In genomic region chr1:145985502-145986439, GRCh38 we compare ENCODE assay signal across 8 cellular contexts. TPM values are rescaled to one million over a fixed set of nuclear protein-coding genes. Genes with fewer than 3 reads are reported as not detected.
DNase-seq lines count a peak whose midpoint lies in the region; ATAC-seq, FAIRE-seq and TF ChIP-seq lines count a peak whose summit lies in the region.

No MANE protein-coding gene starts in this region.

- H3K79me1 ChIP-seq in H9 (ENCODE audit: insufficient read depth, low read depth, low read length, poor library complexity, severe bottlenecking), result no peaks in the 10 kb centered on the region

- no peak overlapping the region; a peak in 1 of 5 replicates for H3K4me3 Mint-ChIP-seq in H9

- no peak overlapping the region for H3K9ac ChIP-seq in H9 (ENCODE audit: extremely low read depth, insufficient read length, low read length)
- H3K9ac ChIP-seq in GM12878 (ENCODE audit: control insufficient read depth, insufficient read depth, low read length), result no peak overlapping the region

- no peaks in the 10 kb centered on the region for H3K9me3 Mint-ChIP-seq in H9

- H3K4me3 ChIP-seq in GM12878 (no peak overlapping the region), testis (no peak overlapping the region)

- H2AFZ ChIP-seq in H9 (ENCODE audit: low read length), result no peak overlapping the region
- H2AFZ ChIP-seq in GM12878 (ENCODE audit: control insufficient read depth, low read depth, low read length), result no peak overlapping the region

- no peak overlapping the region for H3K4ac ChIP-seq in H9 (ENCODE audit: low read depth, low read length)

- H3K18ac ChIP-seq in H9 (ENCODE audit: insufficient read length, low read depth, low read length), result peak overlapping the region; percentile 33

- intact Hi-C loops in GM12878 (cut with micrococcal nuclease; ENCODE audit: unreplicated experiment), result no loop called here
- intact Hi-C loops in testis (cut with DNase I; ENCODE audit: low total_unique reads), result no loop called here

- TF ChIP-seq CTCF in H9 (conservative IDR thresholded peaks at IDR 0.05) (no peak), GM12878 (IDR thresholded peaks at IDR 0.05 in 2 of 3, conservative IDR thresholded peaks at IDR 0.05 in 1 of 3; ENCODE audit: control insufficient read depth in 2 of 3, extremely low read depth in 1 of 3, insufficient read depth in 1 of 3, low read depth in 3 of 3, low read length in 3 of 3) (no peak), testis (IDR thresholded peaks at IDR 0.05) (no peak)

- CTCF ChIA-PET in GM12878 (lab: Yijun Ruan, JAX), result interaction anchor here (1.1 to 1.4 kb wide), 3 partner anchors 21 to 79 kb away, joined by 3 to 4 read pairs (median 3); no protein-coding TSS in a partner anchor

- H3T11ph ChIP-seq in H9 (ENCODE audit: low read length), result no peak overlapping the region

- H4K5ac ChIP-seq in H9 (ENCODE audit: insufficient read length, low read depth, low read length), result no peak overlapping the region

- H3K27ac ChIP-seq in H9 (ENCODE audit: insufficient read length, low read depth, low read length), result no peak overlapping the region
- peak overlapping the region; percentile 14; the same call in 1 of the 2 replicates for H3K27ac ChIP-seq in GM12878 (ENCODE audit: control insufficient read depth, insufficient read depth)
- H3K27ac ChIP-seq in layer of hippocampus (ENCODE audit: low read depth, low read length), result peak overlapping the region; percentile 66
- peak overlapping the region; percentile 29 to 74 for H3K27ac ChIP-seq in testis

- TF ChIP-seq RAD21 in GM12878 (IDR thresholded peaks at IDR 0.05; ENCODE audit: insufficient read depth, low read depth, low read length), result no peak

- peaks cover 23 to 28% of the 10 kb centered on the region in 2 experiments for H3K4me1 Mint-ChIP-seq in H9

- SMC1A ChIA-PET in GM12878 (lab: Charles Lee; ENCODE audit: uncharacterized antibody, unreplicated experiment), result interaction anchor here (0.8 to 10.9 kb wide), 3 partner anchors 8 to 21 kb away, joined by 3 to 244 read pairs (median 5); partner anchors contain the start of gene TXNIP

- no peak overlapping the region for H2BK120ac ChIP-seq in H9 (ENCODE audit: low read depth, low read length, poor library complexity, severe bottlenecking)

- WGBS in H9 (ENCODE audit: extremely low coverage, insufficient read length, low lambda C conversion rate), result no CpG with 5 or more reads among the region's 15 CpGs
- WGBS in GM12878 (ENCODE audit: insufficient coverage, insufficient replicate concordance, low lambda C conversion rate, missing lambda C conversion rate), result 76% methylated on average over 15 of the region's 15 CpGs
- 67 to 72% methylated on average over 12 to 15 of the region's 15 CpGs for WGBS in testis, 2 donors

- H3K27me3 ChIP-seq in H9 (ENCODE audit: insufficient read depth, low read length), result no peaks in the 10 kb centered on the region
- H3K27me3 ChIP-seq in GM12878 (replicated peaks in 1 of 2; ENCODE audit: control insufficient read depth in 2 of 2, insufficient read depth in 2 of 2, low read length in 1 of 2), result no peaks in the 10 kb centered on the region
- H3K27me3 ChIP-seq in layer of hippocampus (ENCODE audit: control insufficient read depth, insufficient read depth, low read length), result no peaks in the 10 kb centered on the region
- H3K27me3 ChIP-seq in testis, result no peaks in the 10 kb centered on the region

- no peaks in the 10 kb centered on the region for H3K23me2 ChIP-seq in H9 (ENCODE audit: insufficient read length, low read depth, low read length, poor library complexity, severe bottlenecking)

- no peak overlapping the region for H4K8ac ChIP-seq in H9 (replicated peaks; ENCODE audit: insufficient read length, low read depth, low read length)

- BruUV-seq in GM12878 (replicated peaks; lab: Mats Ljungman, UMichigan), result no TSS peak

- in situ Hi-C loops in GM12878 (cut with MboI), result no loop called here

- H3K36me3 ChIP-seq in GM12878 (ENCODE audit: control insufficient read depth in 2 of 2, insufficient read depth in 2 of 2, low read length in 1 of 2) (no peaks in the 10 kb centered on the region), testis (ENCODE audit: low read depth, missing control alignments) (no peaks in the 10 kb centered on the region)

- no peak overlapping the region for H3K56ac ChIP-seq in H9 (ENCODE audit: insufficient read length, low read depth, low read length)

- H2BK5ac ChIP-seq in H9 (ENCODE audit: insufficient read length, low read length), result no peak overlapping the region

- no peak for TF ChIP-seq POLR2A in GM12878 (IDR thresholded peaks at IDR 0.05; ENCODE audit: low read depth, low read length)
- no peak for TF ChIP-seq POLR2A in testis (IDR thresholded peaks at IDR 0.05)
- no peak for TF ChIP-seq POLR2A in H54 (IDR thresholded peaks at IDR 0.05; ENCODE audit: low read depth, low read length)

- H2BK15ac ChIP-seq in H9 (ENCODE audit: low read depth, low read length), result no peak overlapping the region

- H4K20me1 ChIP-seq in H9 (ENCODE audit: control insufficient read depth, insufficient read depth, insufficient read length), result no peaks in the 10 kb centered on the region
- no peaks in the 10 kb centered on the region for H4K20me1 ChIP-seq in GM12878 (ENCODE audit: control insufficient read depth, insufficient read depth)

- POLR2A ChIA-PET in GM12878 (lab: Charles Lee), result interaction anchor here (0.7 to 3.9 kb wide), 4 partner anchors 10 to 26 kb away, joined by 3 to 21 read pairs (median 6); partner anchors contain the start of gene TXNIP

- H3K14ac ChIP-seq in H9 (ENCODE audit: insufficient read depth, low read length), result peak overlapping the region; percentile 32; the same call in 1 of the 2 replicates

- H3K4me1 ChIP-seq in H9 (ENCODE audit: insufficient read depth, low read length), result peaks cover 9% of the 10 kb centered on the region; the same call in 1 of the 2 replicates
- H3K4me1 ChIP-seq in GM12878 (ENCODE audit: control insufficient read depth, insufficient read depth, low read length), result peaks cover 23% of the 10 kb centered on the region
- H3K4me1 ChIP-seq in testis, result peaks cover 5% of the 10 kb centered on the region

- TF ChIP-seq EP300 in GM12878 (IDR thresholded peaks at IDR 0.05; ENCODE audit: borderline replicate concordance in 1 of 2, control insufficient read depth in 1 of 2, low read depth in 2 of 2, low read length in 2 of 2), result no peak

- no peak overlapping the region for H2BK20ac ChIP-seq in H9 (ENCODE audit: low read depth, low read length, poor library complexity, severe bottlenecking)

- H3K4me2 ChIP-seq in H9 (ENCODE audit: insufficient read depth, insufficient read length, low read length) (no peak overlapping the region), GM12878 (ENCODE audit: control insufficient read depth, insufficient read depth) (no peak overlapping the region)

- H3K27ac Mint-ChIP-seq in H9, result peak overlapping the region in 2 of 3 experiments; percentile 0 to 78; a peak in 4 of 7 replicates

- H3K27me3 Mint-ChIP-seq in H9 (ENCODE audit: low read depth), result peaks cover 5% of the 10 kb centered on the region

- H3K79me2 ChIP-seq in H9 (ENCODE audit: insufficient read depth, low read length), result no peaks in the 10 kb centered on the region
- no peaks in the 10 kb centered on the region for H3K79me2 ChIP-seq in GM12878 (ENCODE audit: control insufficient read depth, insufficient read depth, low read length)

- ATAC-seq in GM12878 (no peak), GM18858 (IDR thresholded peaks at IDR 0.05; ENCODE audit: unreplicated experiment) (no peak)

- no peaks in the 10 kb centered on the region for H3K36me3 Mint-ChIP-seq in H9 (ENCODE audit: insufficient read depth in 1 of 3, low read depth in 3 of 3)

- H4K91ac ChIP-seq in H9 (ENCODE audit: insufficient read length, low read depth, low read length), result no peak overlapping the region

- H2BK12ac ChIP-seq in H9 (ENCODE audit: insufficient read length, low read depth, low read length), result peak overlapping the region; percentile 52

- H3K23ac ChIP-seq in H9 (ENCODE audit: insufficient read length, low read depth, low read length), result no peak overlapping the region

- no peaks in the 10 kb centered on the region for H3K9me3 ChIP-seq in H9 (ENCODE audit: control insufficient read depth, low read depth, low read length)
- no peaks in the 10 kb centered on the region for H3K9me3 ChIP-seq in GM12878 (replicated peaks; ENCODE audit: control insufficient read depth, insufficient read depth, low read length)
- no peaks in the 10 kb centered on the region for H3K9me3 ChIP-seq in testis

- FAIRE-seq in GM12878 (lab: Jason Lieb, UNC) (no peak), H54 (lab: Jason Lieb, UNC) (no peak)

- no peak for DNase-seq in H9
- peak; percentile 86 for DNase-seq in NCI-H510A treated with DMSO at 0.1 percent for 48 hours (lab: John Stamatoyannopoulos, UW)
- no peak for DNase-seq in GM12878 (ENCODE audit: low read depth, low spot score)
- DNase-seq in testis, result no peak
- DNase-seq in H54 (ENCODE audit: insufficient read length, low spot score), result no peak
- no peak for DNase-seq in OCI-M2 (lab: John Stamatoyannopoulos, UW; ENCODE audit: unreplicated experiment)

- H2AK5ac ChIP-seq in H9 (ENCODE audit: insufficient read length, low read length), result no peak overlapping the region

- RAD21 ChIA-PET in GM12878 (lab: Charles Lee; ENCODE audit: unreplicated experiment), result no interaction called here

RNA-seq across cellular contexts. Expression of gene TXNIP, which starts 10.6 kb away (rescaled TPM):
- 20.8 and 23.2 TPM in 2 replicates for total RNA-seq in H9 (2021)
- 199 and 208 TPM in 2 replicates for total RNA-seq in GM12878 (2013; cell fraction: nucleolus; rRNA removed)
- 133 and 171 TPM in 2 replicates for total RNA-seq in GM12878 (2014; rRNA removed)
- 110 and 121 TPM in 2 replicates for total RNA-seq in GM12878 (2014; rRNA removed; fragmentation: Illumina TruSeq; extraction: Trizol)
- total RNA-seq in GM12878 (2021), result 106 and 115 TPM in 2 replicates
- polyA plus RNA-seq in GM12878 (2011; ENCODE audit: low read depth), result 102 TPM
- 132 and 154 TPM in 2 replicates for polyA plus RNA-seq in GM12878 (2011; rRNA removed)
- 73.1 TPM in 2 replicates for polyA plus RNA-seq in GM12878 (2011; cell fraction: cytosol; rRNA removed)
- polyA plus RNA-seq in GM12878 (2011; cell fraction: nucleus; rRNA removed), result 99.6 and 193 TPM in 2 replicates
- polyA plus RNA-seq in GM12878 (2012), result 90.6 and 113 TPM in 2 replicates
- polyA plus RNA-seq in GM12878 (2014; fragmentation: Illumina TruSeq; extraction: Trizol), result 130 and 182 TPM in 2 replicates
- 10 to 100 TPM; 48.7 to 75.5 TPM for polyA plus RNA-seq in GM12878 (2014; fragmentation: Nextera tagmentation; extraction: Ambion mirVana)
- 84.1 and 108 TPM in 2 replicates for polyA plus RNA-seq in GM12878 (2014; rRNA removed)
- 10 to 100 TPM; 76.6 to 82.9 TPM for polyA plus RNA-seq in GM12878 (2016; fragmentation: Nextera tagmentation; extraction: Ambion mirVana)
- 209 and 224 TPM in 2 replicates for polyA minus RNA-seq in GM12878 (2011; rRNA and poly(A)+ RNA removed)
- 42.0 and 48.2 TPM in 2 replicates for polyA minus RNA-seq in GM12878 (2011; cell fraction: cytosol; rRNA and poly(A)+ RNA removed)
- polyA minus RNA-seq in GM12878 (2011; cell fraction: nucleus; rRNA and poly(A)+ RNA removed), result 177 and 219 TPM in 2 replicates
- total RNA-seq in testis, result 100 to 1,000 TPM; 268 to 328 TPM
- 274 TPM for polyA plus RNA-seq in testis (ENCODE audit: insufficient read depth, low read depth, low replicate concordance)

RNA-seq across cellular contexts. Expression of gene POLR3GL, which starts 21.3 kb away (rescaled TPM):
- total RNA-seq in H9 (2021), result 6.0 and 7.9 TPM in 2 replicates
- 3.8 and 7.0 TPM in 2 replicates for total RNA-seq in GM12878 (2013; cell fraction: nucleolus; rRNA removed)
- total RNA-seq in GM12878 (2014; rRNA removed), result 19.5 and 20.4 TPM in 2 replicates
- total RNA-seq in GM12878 (2014; rRNA removed; fragmentation: Illumina TruSeq; extraction: Trizol), result 33.2 and 35.1 TPM in 2 replicates
- total RNA-seq in GM12878 (2021), result 17.3 and 18.4 TPM in 2 replicates
- polyA plus RNA-seq in GM12878 (2011; ENCODE audit: low read depth), result 15.9 TPM
- polyA plus RNA-seq in GM12878 (2011; rRNA removed), result 21.8 and 29.7 TPM in 2 replicates
- polyA plus RNA-seq in GM12878 (2011; cell fraction: cytosol; rRNA removed), result 11.7 and 13.1 TPM in 2 replicates
- 9.6 and 9.7 TPM in 2 replicates for polyA plus RNA-seq in GM12878 (2011; cell fraction: nucleus; rRNA removed)
- polyA plus RNA-seq in GM12878 (2012), result 26.4 and 27.6 TPM in 2 replicates
- polyA plus RNA-seq in GM12878 (2014; fragmentation: Illumina TruSeq; extraction: Trizol), result 40.8 and 57.7 TPM in 2 replicates
- 10 to 100 TPM; 12.8 to 25.5 TPM for polyA plus RNA-seq in GM12878 (2014; fragmentation: Nextera tagmentation; extraction: Ambion mirVana)
- 23.9 and 27.6 TPM in 2 replicates for polyA plus RNA-seq in GM12878 (2014; rRNA removed)
- 10 to 100 TPM; 39.6 to 47.0 TPM for polyA plus RNA-seq in GM12878 (2016; fragmentation: Nextera tagmentation; extraction: Ambion mirVana)
- polyA minus RNA-seq in GM12878 (2011; rRNA and poly(A)+ RNA removed), result 6.7 and 9.0 TPM in 2 replicates
- polyA minus RNA-seq in GM12878 (2011; cell fraction: cytosol; rRNA and poly(A)+ RNA removed), result 2.7 and 2.8 TPM in 2 replicates
- polyA minus RNA-seq in GM12878 (2011; cell fraction: nucleus; rRNA and poly(A)+ RNA removed), result 2.4 and 3.3 TPM in 2 replicates
- total RNA-seq in testis, result 10 to 100 TPM; 20.9 to 23.5 TPM
- polyA plus RNA-seq in testis (ENCODE audit: insufficient read depth, low read depth, low replicate concordance), result 37.9 TPM

RNA-seq across cellular contexts. Expression of gene ANKRD34A, which starts 21.4 kb away (rescaled TPM):
- total RNA-seq in H9 (2021) (0.20 and 0.39 TPM in 2 replicates), GM12878 (2014; rRNA removed) (1.7 and 2.7 TPM in 2 replicates), GM12878 (2014; rRNA removed; fragmentation: Illumina TruSeq; extraction: Trizol) (0.72 and 0.97 TPM in 2 replicates), GM12878 (2021) (3.5 and 5.2 TPM in 2 replicates), testis (under 1 TPM; 0.31 to 0.43 TPM)
- 3.1 and 3.3 TPM in 2 replicates for total RNA-seq in GM12878 (2013; cell fraction: nucleolus; rRNA removed)
- 0.79 TPM for polyA plus RNA-seq in GM12878 (2011; ENCODE audit: low read depth)
- polyA plus RNA-seq in GM12878 (2011; rRNA removed) (1.6 and 1.8 TPM in 2 replicates), GM12878 (2014; fragmentation: Illumina TruSeq; extraction: Trizol) (1.0 and 1.8 TPM in 2 replicates), GM12878 (2014; fragmentation: Nextera tagmentation; extraction: Ambion mirVana) (under 1 TPM; 0.40 to 0.42 TPM), GM12878 (2014; rRNA removed) (2.5 and 3.5 TPM in 2 replicates), GM12878 (2016; fragmentation: Nextera tagmentation; extraction: Ambion mirVana) (1 to 10 TPM in 1 of 2 experiments, under 1 TPM in 1; 0.83 to 1.5 TPM), testis (ENCODE audit: insufficient read depth, low read depth, low replicate concordance) (0.51 TPM)
- polyA plus RNA-seq in GM12878 (2011; cell fraction: cytosol; rRNA removed), result 1.6 and 2.1 TPM in 2 replicates
- 6.0 and 6.1 TPM in 2 replicates for polyA plus RNA-seq in GM12878 (2011; cell fraction: nucleus; rRNA removed)
- polyA plus RNA-seq in GM12878 (2012), result 0.89 and 1.5 TPM in 2 replicates
- 1.6 and 2.1 TPM in 2 replicates for polyA minus RNA-seq in GM12878 (2011; rRNA and poly(A)+ RNA removed)
- polyA minus RNA-seq in GM12878 (2011; cell fraction: cytosol; rRNA and poly(A)+ RNA removed), result 0.94 and 4.0 TPM in 2 replicates
- 2.3 and 4.4 TPM in 2 replicates for polyA minus RNA-seq in GM12878 (2011; cell fraction: nucleus; rRNA and poly(A)+ RNA removed)

RNA-seq across cellular contexts. Expression of gene LIX1L, which starts 28.0 kb away (rescaled TPM):
- 5.9 TPM in 2 replicates for total RNA-seq in H9 (2021)
- 6.9 and 7.7 TPM in 2 replicates for total RNA-seq in GM12878 (2013; cell fraction: nucleolus; rRNA removed)
- 16.7 and 19.7 TPM in 2 replicates for total RNA-seq in GM12878 (2014; rRNA removed)
- 13.9 and 15.2 TPM in 2 replicates for total RNA-seq in GM12878 (2014; rRNA removed; fragmentation: Illumina TruSeq; extraction: Trizol)
- total RNA-seq in GM12878 (2021), result 23.4 and 23.6 TPM in 2 replicates
- 6.3 TPM for polyA plus RNA-seq in GM12878 (2011; ENCODE audit: low read depth)
- 48.2 and 53.1 TPM in 2 replicates for polyA plus RNA-seq in GM12878 (2011; rRNA removed)
- 35.5 and 51.0 TPM in 2 replicates for polyA plus RNA-seq in GM12878 (2011; cell fraction: cytosol; rRNA removed)
- polyA plus RNA-seq in GM12878 (2011; cell fraction: nucleus; rRNA removed), result 7.8 and 10.5 TPM in 2 replicates
- polyA plus RNA-seq in GM12878 (2012), result 9.9 and 10.2 TPM in 2 replicates
- polyA plus RNA-seq in GM12878 (2014; fragmentation: Illumina TruSeq; extraction: Trizol), result 18.4 and 20.0 TPM in 2 replicates
- polyA plus RNA-seq in GM12878 (2014; fragmentation: Nextera tagmentation; extraction: Ambion mirVana), result 10 to 100 TPM in 1 of 2 experiments, 1 to 10 TPM in 1; 5.5 to 12.2 TPM
- 19.4 and 21.9 TPM in 2 replicates for polyA plus RNA-seq in GM12878 (2014; rRNA removed)
- 10 to 100 TPM in 1 of 2 experiments, 1 to 10 TPM in 1; 9.9 to 10.3 TPM for polyA plus RNA-seq in GM12878 (2016; fragmentation: Nextera tagmentation; extraction: Ambion mirVana)
- polyA minus RNA-seq in GM12878 (2011; rRNA and poly(A)+ RNA removed), result 24.7 and 26.5 TPM in 2 replicates
- polyA minus RNA-seq in GM12878 (2011; cell fraction: cytosol; rRNA and poly(A)+ RNA removed), result 11.0 and 11.3 TPM in 2 replicates
- 2.7 and 4.4 TPM in 2 replicates for polyA minus RNA-seq in GM12878 (2011; cell fraction: nucleus; rRNA and poly(A)+ RNA removed)
- total RNA-seq in testis, result 10 to 100 TPM; 15.8 to 20.6 TPM
- 16.6 TPM for polyA plus RNA-seq in testis (ENCODE audit: insufficient read depth, low read depth, low replicate concordance)

RNA-seq across cellular contexts. Expression of gene HJV, which starts 35.8 kb away (rescaled TPM):
- total RNA-seq in H9 (2021) (not detected in 2 replicates), GM12878 (2014; rRNA removed) (0.11 TPM in 1 of 2 replicates, not detected in the other), GM12878 (2014; rRNA removed; fragmentation: Illumina TruSeq; extraction: Trizol) (not detected in 2 replicates), GM12878 (2021) (not detected in 2 replicates), testis (under 1 TPM in 1 of 2 donors, not detected in 1; 0.43 TPM)
- total RNA-seq in GM12878 (2013; cell fraction: nucleolus; rRNA removed), result not detected in 2 replicates
- polyA plus RNA-seq in GM12878 (2011; ENCODE audit: low read depth), result not detected
- polyA plus RNA-seq in GM12878 (2011; rRNA removed) (not detected in 2 replicates), GM12878 (2014; fragmentation: Illumina TruSeq; extraction: Trizol) (not detected in 2 replicates), GM12878 (2014; fragmentation: Nextera tagmentation; extraction: Ambion mirVana) (not detected), GM12878 (2014; rRNA removed) (not detected in 2 replicates), GM12878 (2016; fragmentation: Nextera tagmentation; extraction: Ambion mirVana) (not detected), testis (ENCODE audit: insufficient read depth, low read depth, low replicate concordance) (7.7 TPM)
- not detected in 2 replicates for polyA plus RNA-seq in GM12878 (2011; cell fraction: cytosol; rRNA removed)
- polyA plus RNA-seq in GM12878 (2011; cell fraction: nucleus; rRNA removed), result not detected in 2 replicates
- 0.08 TPM in 1 of 2 replicates, not detected in the other for polyA plus RNA-seq in GM12878 (2012)
- not detected in 2 replicates for polyA minus RNA-seq in GM12878 (2011; rRNA and poly(A)+ RNA removed)
- not detected in 2 replicates for polyA minus RNA-seq in GM12878 (2011; cell fraction: cytosol; rRNA and poly(A)+ RNA removed)
- not detected in 2 replicates for polyA minus RNA-seq in GM12878 (2011; cell fraction: nucleus; rRNA and poly(A)+ RNA removed)
